22 cellular contexts compared by ENCODE assay signal in genomic region chr6:169536446-169537170, GRCh38.
A peak's percentile ranks its signal among the peaks of the same experiment; 100 is the strongest.
DNase-seq lines count a peak whose midpoint lies in the region; ATAC-seq and TF ChIP-seq lines count a peak whose summit lies in the region.
"Had no signal": no experiment of that assay in that cellular context is flagged by ENCODE, and none has a peak within 500 bp of the region (broad histone marks: within the 10 kb centered on the region; RNA-seq: fewer than 3 reads in every experiment).

No MANE protein-coding gene starts in this region.

- TF ChIP-seq CTCF in osteoblast (IDR thresholded peaks at IDR 0.05; ENCODE audit: extremely low read depth, low read depth, low read length) (no peak), body of pancreas (IDR thresholded peaks at IDR 0.05) (no peak)

- no peaks in the 10 kb centered on the region for H3K79me2 ChIP-seq in osteoblast (ENCODE audit: insufficient read depth, low read length)

- H3K27ac ChIP-seq in osteoblast (ENCODE audit: low read depth, low read length), result peak overlapping the region; percentile 56
- no peak overlapping the region for H3K27ac ChIP-seq in body of pancreas
- H3K27ac ChIP-seq: Peyer's patch, psoas muscle, upper lobe of right lung had no signal

- H4K20me1 ChIP-seq in osteoblast (ENCODE audit: insufficient read depth, low read length), result no peaks in the 10 kb centered on the region

- H3K4me3 ChIP-seq in osteoblast (ENCODE audit: insufficient read depth, low read length) (no peak overlapping the region), body of pancreas (no peak overlapping the region)
- H3K4me3 ChIP-seq: lung, Peyer's patch, psoas muscle, upper lobe of right lung had no signal

- H3K27me3 ChIP-seq in osteoblast (ENCODE audit: insufficient read depth, low read length), result no peaks in the 10 kb centered on the region
- H3K27me3 ChIP-seq in body of pancreas, result no peaks in the 10 kb centered on the region
- H3K27me3 ChIP-seq: Peyer's patch, upper lobe of right lung had no signal

- ATAC-seq in HG02981 (IDR thresholded peaks at IDR 0.05; ENCODE audit: unreplicated experiment) (no peak), body of pancreas (no peak), HG02678 (IDR thresholded peaks at IDR 0.05; ENCODE audit: unreplicated experiment) (no peak)
- ATAC-seq: naive thymus-derived CD4-positive, alpha-beta T cell; psoas muscle; upper lobe of right lung had no signal

- H3K4me1 ChIP-seq in osteoblast (ENCODE audit: insufficient read depth, low read length) (peaks cover 29% of the 10 kb centered on the region), body of pancreas (no peaks in the 10 kb centered on the region)
- H3K4me1 ChIP-seq: Peyer's patch, psoas muscle, upper lobe of right lung had no signal

- intact Hi-C loops in body of pancreas (cut with DNase I), result no loop called here

- H2AFZ ChIP-seq in osteoblast (ENCODE audit: low read length), result no peak overlapping the region

- H3K9me3 ChIP-seq in osteoblast (ENCODE audit: low read depth, low read length) (peaks cover 5% of the 10 kb centered on the region), body of pancreas (peaks cover 0 to 32% (median 0%) of the 10 kb centered on the region in 3 donors)
- H3K9me3 ChIP-seq: Peyer's patch had no signal

- TF ChIP-seq POLR2A in body of pancreas (IDR thresholded peaks at IDR 0.05), result no peak

- WGBS in body of pancreas, 2 donors, result 72 to 82% methylated on average over 5 of the region's 5 CpGs

- DNase-seq in GM03348 (ENCODE audit: low spot score), result peak; percentile 51
- DNase-seq in NCI-H2029 treated with DMSO at 0.1 percent for 48 hours (lab: John Stamatoyannopoulos, UW), result peak; percentile 71
- DNase-seq in dedifferentiated amniotic fluid mesenchymal stem cell (ENCODE audit: extremely low spot score), result peak; percentile 25
- no peak for DNase-seq in osteoblast (ENCODE audit: insufficient read length, low spot score, missing footprints)
- no peak for DNase-seq in NCI-H1105 treated with DMSO at 0.1 percent for 48 hours (lab: John Stamatoyannopoulos, UW)
- no peak for DNase-seq in body of pancreas
- DNase-seq: activated naive CD4-positive, alpha-beta T cell treated with anti-CD3 and anti-CD28 coated beads, Interleukin-2, amount 50 U/mL, for 16 hours; CD4-positive, CD25-positive, alpha-beta regulatory T cell; DND-41; glutamatergic neuron; immature natural killer cell; KBM-7; naive thymus-derived CD4-positive, alpha-beta T cell; NCI-H1436 treated with DMSO at 0.1 percent for 48 hours; NCI-H526; Peyer's patch; psoas muscle; stimulated activated naive CD4-positive, alpha-beta T cell; upper lobe of right lung had no signal

- no peaks in the 10 kb centered on the region for H3K36me3 ChIP-seq in osteoblast (ENCODE audit: insufficient read depth, low read length)
- no peaks in the 10 kb centered on the region for H3K36me3 ChIP-seq in body of pancreas (replicated peaks in 1 of 2; ENCODE audit: insufficient read depth in 1 of 2, low read depth in 2 of 2)
- H3K36me3 ChIP-seq: Peyer's patch, upper lobe of right lung had no signal

- peak overlapping the region; percentile 5 for H3K4me2 ChIP-seq in osteoblast (ENCODE audit: insufficient read depth, low read length)

Comparison
In these comparisons a context has a peak if more than half of its experiments do, and no peak if none do; other contexts are left out.
1. DNase-seq: peak in GM03348 (single experiment), NCI-H2029 treated with DMSO at 0.1 percent for 48 hours (single experiment) and dedifferentiated amniotic fluid mesenchymal stem cell (single experiment); none in osteoblast (single experiment), NCI-H1105 treated with DMSO at 0.1 percent for 48 hours (single experiment) and body of pancreas (0 of 4).